Comparison of ENCODE assay signal across 1 cellular context in genomic region chr1:108591471-108591870, GRCh38.
TF ChIP-seq lines count a peak whose summit lies in the region.

No MANE protein-coding gene starts in this region.

TF ChIP-seq in IMR-90, 13 proteins besides CTCF, POLR2A, EP300 and RAD21 (continued from another document):
- no peak for TF ChIP-seq USF2 (IDR thresholded peaks at IDR 0.05; ENCODE audit: low read depth, low read length)
- no peak for TF ChIP-seq MAZ (IDR thresholded peaks at IDR 0.05; ENCODE audit: borderline replicate concordance, low read depth, low read length)
- TF ChIP-seq RFX5 (IDR thresholded peaks at IDR 0.05; ENCODE audit: low read depth, low read length) = no peak
- TF ChIP-seq NFE2L2 (IDR thresholded peaks at IDR 0.05; ENCODE audit: low read depth, low read length) = no peak
